Comparison of ENCODE assay signal across 10 cellular contexts in the genomic region with DNA sequence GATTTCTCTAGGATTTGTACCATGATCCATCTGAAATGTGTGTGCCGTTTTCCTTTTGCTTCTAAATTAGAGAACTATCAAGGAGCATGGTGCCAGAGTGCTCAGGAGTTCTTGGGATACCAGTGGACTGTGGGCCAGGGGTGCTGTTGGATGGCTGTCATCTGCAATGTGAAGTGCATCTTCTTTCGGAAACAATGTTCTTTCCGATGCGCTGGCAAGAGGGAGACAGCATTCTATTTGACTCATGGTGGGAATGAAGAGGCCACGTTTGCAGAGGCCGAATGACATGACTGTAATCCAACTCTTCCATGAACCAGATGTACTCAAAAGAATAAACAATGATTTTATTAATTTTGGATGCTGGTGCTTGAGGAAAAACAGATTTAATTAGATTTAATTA. TPM values are rescaled to one million over a fixed set of nuclear protein-coding genes. Genes with fewer than 3 reads are reported as not detected.
"Had no signal": no experiment of that assay in that cellular context is flagged by ENCODE, and none has a peak within 500 bp of the region (broad histone marks: within the 10 kb centered on the region; RNA-seq: fewer than 3 reads in every experiment).

No MANE protein-coding gene starts in this region.

- H3K4me1 Mint-ChIP-seq: activated naive CD8-positive, alpha-beta T cell treated with anti-CD3 and anti-CD28 coated beads, Interleukin-2, amount 50 U/mL, for 24 hours; activated T-helper 17 cell treated with anti-CD3 and anti-CD28 coated beads, Interleukin-2, amount 50 U/mL, for 72 hours; naive B cell; stimulated activated effector memory CD8-positive, alpha-beta T cell treated with anti-CD3 and anti-CD28 coated beads, Interleukin-12 subunit alpha, Interleukin-12 subunit beta, amount 100 ng/mL, for 72 hours had no signal

- H3K27me3 ChIP-seq: gastroesophageal sphincter, pancreas had no signal

- DNase-seq: activated naive CD4-positive, alpha-beta T cell treated with Interleukin-2 at 50 U/mL for 16 hours; activated naive CD8-positive, alpha-beta T cell treated with anti-CD3 and anti-CD28 coated beads, Interleukin-2, amount 50 U/mL, for 24 hours; mammary epithelial cell; naive B cell; pancreas; T-helper 1 cell had no signal

- H3K9me3 ChIP-seq: gastroesophageal sphincter, pancreas had no signal

- H3K27ac Mint-ChIP-seq: activated naive CD8-positive, alpha-beta T cell treated with anti-CD3 and anti-CD28 coated beads, Interleukin-2, amount 50 U/mL, for 24 hours; activated T-helper 17 cell treated with anti-CD3 and anti-CD28 coated beads, Interleukin-2, amount 50 U/mL, for 72 hours; stimulated activated effector memory CD8-positive, alpha-beta T cell treated with anti-CD3 and anti-CD28 coated beads, Interleukin-12 subunit alpha, Interleukin-12 subunit beta, amount 100 ng/mL, for 72 hours had no signal

- H3K36me3 ChIP-seq: gastroesophageal sphincter, pancreas had no signal

- H3K27ac ChIP-seq: pancreas had no signal

- H3K4me1 ChIP-seq: pancreas had no signal

- H3K9me3 Mint-ChIP-seq: activated naive CD8-positive, alpha-beta T cell treated with anti-CD3 and anti-CD28 coated beads, Interleukin-2, amount 50 U/mL, for 24 hours; activated T-helper 17 cell treated with anti-CD3 and anti-CD28 coated beads, Interleukin-2, amount 50 U/mL, for 72 hours had no signal

- ATAC-seq: activated naive CD8-positive, alpha-beta T cell treated with anti-CD3 and anti-CD28 coated beads, Interleukin-2, amount 50 U/mL, for 24 hours; activated T-helper 17 cell treated with anti-CD3 and anti-CD28 coated beads, Interleukin-2, amount 50 U/mL, for 72 hours; gastroesophageal sphincter; pancreas; stimulated activated effector memory CD8-positive, alpha-beta T cell treated with anti-CD3 and anti-CD28 coated beads, Interleukin-12 subunit alpha, Interleukin-12 subunit beta, amount 100 ng/mL, for 72 hours had no signal

- H3K4me3 ChIP-seq: gastroesophageal sphincter, pancreas had no signal

- H3K4me3 Mint-ChIP-seq: activated naive CD8-positive, alpha-beta T cell treated with anti-CD3 and anti-CD28 coated beads, Interleukin-2, amount 50 U/mL, for 24 hours; activated T-helper 17 cell treated with anti-CD3 and anti-CD28 coated beads, Interleukin-2, amount 50 U/mL, for 72 hours; naive B cell; stimulated activated effector memory CD8-positive, alpha-beta T cell treated with anti-CD3 and anti-CD28 coated beads, Interleukin-12 subunit alpha, Interleukin-12 subunit beta, amount 100 ng/mL, for 72 hours had no signal

- H3K36me3 Mint-ChIP-seq: naive B cell; stimulated activated effector memory CD8-positive, alpha-beta T cell treated with anti-CD3 and anti-CD28 coated beads, Interleukin-12 subunit alpha, Interleukin-12 subunit beta, amount 100 ng/mL, for 72 hours had no signal

RNA-seq across cellular contexts. Expression of gene SORCS2, which starts 45.5 kb away (rescaled TPM):
- total RNA-seq: endothelial cell of umbilical vein had no signal
